In the genomic region with DNA sequence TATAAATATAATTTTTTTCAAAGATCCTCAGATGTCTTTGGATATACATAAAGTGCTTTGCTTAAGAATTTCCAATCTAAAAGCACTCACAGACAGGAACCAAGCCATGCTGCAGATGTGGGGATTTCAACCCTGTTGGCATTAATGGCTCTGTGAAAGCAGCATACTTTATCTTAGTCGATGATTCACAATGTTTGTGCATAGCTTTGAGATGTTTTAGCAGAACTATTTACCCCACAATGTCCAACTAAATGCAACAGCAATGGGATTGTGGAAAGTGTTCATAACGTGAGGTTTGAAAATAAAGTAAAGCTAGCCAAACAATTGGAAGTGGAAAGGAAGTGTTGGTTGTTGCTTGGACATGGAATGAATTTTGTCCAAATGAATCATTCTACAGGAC, we compare ENCODE assay signal across 15 cellular contexts.
A peak's percentile ranks its signal among the peaks of the same experiment; 100 is the strongest.
DNase-seq lines count a peak whose midpoint lies in the region; ATAC-seq and TF ChIP-seq lines count a peak whose summit lies in the region.
"Had no signal": no experiment of that assay in that cellular context is flagged by ENCODE, and none has a peak within 500 bp of the region (broad histone marks: within the 10 kb centered on the region; RNA-seq: fewer than 3 reads in every experiment).

No MANE protein-coding gene starts in this region.

- no peaks in the 10 kb centered on the region for H3K36me3 ChIP-seq in RWPE2 (ENCODE audit: low read depth)
- H3K36me3 ChIP-seq in neural progenitor cell: no peaks in the 10 kb centered on the region

- H3K27me3 ChIP-seq in RWPE2 (ENCODE audit: insufficient read depth, poor library complexity, severe bottlenecking) (no peaks in the 10 kb centered on the region), neural progenitor cell (no peaks in the 10 kb centered on the region)

- DNase-seq in AG10803 (ENCODE audit: low read depth) (peak; percentile 19), RWPE2 (ENCODE audit: low spot score) (no peak), epithelial cell of esophagus (ENCODE audit: low read depth) (peak; percentile 58), neural progenitor cell (ENCODE audit: low spot score) (no peak)
- DNase-seq in activated naive CD4-positive, alpha-beta T cell treated with anti-CD3 and anti-CD28 coated beads, Interleukin-2, amount 50 U/mL, for 72 hours (ENCODE audit: low spot score in 2 of 2): no peak
- no peak for DNase-seq in activated T-cell treated with anti-CD3 and anti-CD28 coated beads, Interleukin-2, amount 50 U/mL, for 48 hours
- DNase-seq: CD4-positive, alpha-beta T cell; GOT3; Karpas-422; NCI-H1417; NCI-H1930; NCI-H2171 treated with DMSO at 0.1 percent for 48 hours; NCI-H510A had no signal

- H3K4me3 Mint-ChIP-seq in neural progenitor cell: no peak overlapping the region
- H3K4me3 Mint-ChIP-seq: B cell; CD4-positive, alpha-beta T cell had no signal

- ATAC-seq in RWPE2 (ENCODE audit: low read depth) (peak; percentile 67), HG02571 (IDR thresholded peaks at IDR 0.05; ENCODE audit: unreplicated experiment) (no peak)
- no peak for ATAC-seq in activated naive CD4-positive, alpha-beta T cell treated with anti-CD3 and anti-CD28 coated beads, Interleukin-2, amount 50 U/mL, for 72 hours

- H3K9me3 ChIP-seq in RWPE2 (ENCODE audit: severe bottlenecking) (no peaks in the 10 kb centered on the region), neural progenitor cell (ENCODE audit: low read depth) (no peaks in the 10 kb centered on the region)

- no peak overlapping the region for H3K9ac ChIP-seq in neural progenitor cell

- peaks cover 16% of the 10 kb centered on the region for H3K4me1 Mint-ChIP-seq in neural progenitor cell
- H3K4me1 Mint-ChIP-seq: B cell had no signal

- TF ChIP-seq CTCF in AG10803 (conservative IDR thresholded peaks at IDR 0.05; ENCODE audit: low read length): no peak
- TF ChIP-seq CTCF in RWPE2 (IDR thresholded peaks at IDR 0.05; ENCODE audit: poor library complexity, severe bottlenecking): no peak
- no peak for TF ChIP-seq CTCF in epithelial cell of esophagus (IDR thresholded peaks at IDR 0.05; ENCODE audit: insufficient read depth, low read depth, low read length, missing control alignments)
- TF ChIP-seq CTCF in neural progenitor cell (IDR thresholded peaks at IDR 0.05): no peak

- peaks cover 3% of the 10 kb centered on the region for H3K27me3 Mint-ChIP-seq in neural progenitor cell (ENCODE audit: insufficient read depth, low read depth)
- H3K27me3 Mint-ChIP-seq: CD4-positive, alpha-beta T cell had no signal

- H4K20me1 ChIP-seq in neural progenitor cell (ENCODE audit: low read depth): no peaks in the 10 kb centered on the region

- peaks cover 11% of the 10 kb centered on the region for H3K4me1 ChIP-seq in RWPE2 (ENCODE audit: insufficient read depth, poor library complexity, severe bottlenecking)
- H3K4me1 ChIP-seq in neural progenitor cell: peaks cover 34% of the 10 kb centered on the region

- H3K27ac ChIP-seq in RWPE2 (ENCODE audit: poor library complexity, severe bottlenecking) (no peak overlapping the region), neural progenitor cell (no peak overlapping the region)

- H3F3A ChIP-seq in neural progenitor cell (ENCODE audit: low read depth): no peaks in the 10 kb centered on the region

- H3K4me2 ChIP-seq in neural progenitor cell: no peak overlapping the region

- no peak overlapping the region for H3K27ac Mint-ChIP-seq in neural progenitor cell
- H3K27ac Mint-ChIP-seq in activated naive CD4-positive, alpha-beta T cell treated with anti-CD3 and anti-CD28 coated beads, Interleukin-2, amount 50 U/mL, for 72 hours: no peak overlapping the region
- H3K27ac Mint-ChIP-seq: B cell; CD4-positive, alpha-beta T cell had no signal

- H3K36me3 Mint-ChIP-seq in neural progenitor cell: no peaks in the 10 kb centered on the region
- H3K36me3 Mint-ChIP-seq in activated naive CD4-positive, alpha-beta T cell treated with anti-CD3 and anti-CD28 coated beads, Interleukin-2, amount 50 U/mL, for 72 hours: no peaks in the 10 kb centered on the region

- no peaks in the 10 kb centered on the region for H3K9me3 Mint-ChIP-seq in neural progenitor cell
- H3K9me3 Mint-ChIP-seq in activated naive CD4-positive, alpha-beta T cell treated with anti-CD3 and anti-CD28 coated beads, Interleukin-2, amount 50 U/mL, for 72 hours: no peaks in the 10 kb centered on the region
- H3K9me3 Mint-ChIP-seq: CD4-positive, alpha-beta T cell had no signal

- H3K4me3 ChIP-seq in AG10803 (ENCODE audit: low read length) (no peak overlapping the region), RWPE2 (ENCODE audit: severe bottlenecking) (no peak overlapping the region), epithelial cell of esophagus (ENCODE audit: low read length) (no peak overlapping the region), neural progenitor cell (no peak overlapping the region)

- peak overlapping the region; percentile 78 for H2AFZ ChIP-seq in neural progenitor cell (replicated peaks)

- H3K79me2 ChIP-seq in neural progenitor cell (ENCODE audit: low read depth): no peaks in the 10 kb centered on the region

Comparison
In these comparisons a context has a peak if more than half of its experiments do, and no peak if none do; other contexts are left out.
1. DNase-seq: peak in AG10803 (single experiment) and epithelial cell of esophagus (single experiment); none in RWPE2 (single experiment), neural progenitor cell (single experiment), activated naive CD4-positive, alpha-beta T cell treated with anti-CD3 and anti-CD28 coated beads, Interleukin-2, amount 50 U/mL, for 72 hours (0 of 2) and activated T-cell treated with anti-CD3 and anti-CD28 coated beads, Interleukin-2, amount 50 U/mL, for 48 hours (0 of 2).